9 cellular contexts compared by ENCODE assay signal in genomic region chr14:61527325-61528100, GRCh38.
DNase-seq lines count a peak whose midpoint lies in the region; ATAC-seq and TF ChIP-seq lines count a peak whose summit lies in the region.
"Had no signal": no experiment of that assay in that cellular context is flagged by ENCODE, and none has a peak within 500 bp of the region (broad histone marks: within the 10 kb centered on the region; RNA-seq: fewer than 3 reads in every experiment).

No MANE protein-coding gene starts in this region.

- TF ChIP-seq EP300 in Ishikawa (IDR thresholded peaks at IDR 0.05; ENCODE audit: borderline replicate concordance) = no peak

- H3K27me3 Mint-ChIP-seq in naive thymus-derived CD8-positive, alpha-beta T cell = no peaks in the 10 kb centered on the region

- H3K4me1 Mint-ChIP-seq in naive thymus-derived CD8-positive, alpha-beta T cell = peaks cover 36 to 90% (median 78%) of the 10 kb centered on the region in 4 donors

- H3K36me3 ChIP-seq in WERI-Rb-1 = no peaks in the 10 kb centered on the region

- H3K9me3 Mint-ChIP-seq in naive thymus-derived CD8-positive, alpha-beta T cell = no peaks in the 10 kb centered on the region

- TF ChIP-seq CTCF in cardiac fibroblast (IDR thresholded peaks at IDR 0.05; ENCODE audit: low read depth, low read length) (peak; percentile 13), GM13976 (IDR thresholded peaks at IDR 0.05; ENCODE audit: borderline replicate concordance, control extremely low read depth, extremely low read depth, insufficient read depth, missing control alignments) (no peak), WERI-Rb-1 (IDR thresholded peaks at IDR 0.05; ENCODE audit: low read depth, low read length) (no peak)

- DNase-seq in AG20443 (ENCODE audit: low spot score) = peak; percentile 22
- DNase-seq in cardiac fibroblast (ENCODE audit: low read depth in 2 of 2) = peak; percentile 84 to 90
- no peak for DNase-seq in naive thymus-derived CD8-positive, alpha-beta T cell
- no peak for DNase-seq in GM13976 (ENCODE audit: low spot score)
- DNase-seq in pons (ENCODE audit: low spot score) = no peak
- no peak for DNase-seq in WERI-Rb-1
- no peak for DNase-seq in activated CD4-positive, alpha-beta T cell treated with anti-CD3 and anti-CD28 coated beads, Interleukin-2, amount 50 U/mL, for 4 hours
- DNase-seq: NCI-H187 treated with DMSO at 0.1 percent for 48 hours had no signal

- H3K27ac Mint-ChIP-seq in naive thymus-derived CD8-positive, alpha-beta T cell = peak overlapping the region; percentile 80 to 95 (median 90)

- no peak for ATAC-seq in naive thymus-derived CD8-positive, alpha-beta T cell

- POLR2A ChIA-PET in naive thymus-derived CD8-positive, alpha-beta T cell (lab: Charles Lee) = no interaction called here

- no peak for TF ChIP-seq RAD21 in Ishikawa (IDR thresholded peaks at IDR 0.05; ENCODE audit: low read depth)

- H3K27me3 ChIP-seq in WERI-Rb-1 (ENCODE audit: insufficient read depth, low read depth, severe bottlenecking) = no peaks in the 10 kb centered on the region

- peaks cover 14 to 84% (median 39%) of the 10 kb centered on the region in 3 donors for H3K36me3 Mint-ChIP-seq in naive thymus-derived CD8-positive, alpha-beta T cell

- peak overlapping the region in 1 of 10 donors; percentile 58 for H3K4me3 Mint-ChIP-seq in naive thymus-derived CD8-positive, alpha-beta T cell

- no peak overlapping the region for H3K27ac ChIP-seq in WERI-Rb-1

- no peaks in the 10 kb centered on the region for H3K9me3 ChIP-seq in WERI-Rb-1 (ENCODE audit: severe bottlenecking)

- in situ Hi-C loops in GM13976 (cut with MboI; ENCODE audit: low sequenced_read_pairs, unreplicated experiment) = no loop called here

- no peak overlapping the region for H3K4me3 ChIP-seq in cardiac fibroblast (replicated peaks in 1 of 2; ENCODE audit: low read depth in 2 of 2, low read length in 2 of 2)
- no peak overlapping the region for H3K4me3 ChIP-seq in WERI-Rb-1 (ENCODE audit: low read depth, low read length)

TF ChIP-seq in Ishikawa, 13 proteins besides CTCF, POLR2A, EP300 and RAD21:
- TF ChIP-seq YY1 (IDR thresholded peaks at IDR 0.05; ENCODE audit: low read depth) = 0 out of 2 replicates have a peak, but pooled peaks have one; percentile 52
- no peak for TF ChIP-seq TEAD4 (IDR thresholded peaks at IDR 0.05)

Comparison
In these comparisons a context has a peak if more than half of its experiments do, and no peak if none do; other contexts are left out.
1. DNase-seq: peak in AG20443 (single experiment) and cardiac fibroblast (2 of 2); none in naive thymus-derived CD8-positive, alpha-beta T cell (0 of 10), GM13976 (single experiment), pons (single experiment), WERI-Rb-1 (single experiment) and activated CD4-positive, alpha-beta T cell treated with anti-CD3 and anti-CD28 coated beads, Interleukin-2, amount 50 U/mL, for 4 hours (0 of 2).